9 cellular contexts compared by ENCODE assay signal in genomic region chr3:160707187-160707789, GRCh38. TPM values are rescaled to one million over a fixed set of nuclear protein-coding genes. Genes with fewer than 3 reads are reported as not detected.
DNase-seq lines count a peak whose midpoint lies in the region; ATAC-seq and TF ChIP-seq lines count a peak whose summit lies in the region.
"Had no signal": no experiment of that assay in that cellular context is flagged by ENCODE, and none has a peak within 500 bp of the region (broad histone marks: within the 10 kb centered on the region; RNA-seq: fewer than 3 reads in every experiment).

No MANE protein-coding gene starts in this region.

- H2BK15ac ChIP-seq in H9 (ENCODE audit: low read depth, low read length): no peak overlapping the region

- WGBS in H9 (ENCODE audit: extremely low coverage, insufficient read length, low lambda C conversion rate): no CpG with 5 or more reads among the region's 4 CpGs

- no peaks in the 10 kb centered on the region for H3K79me1 ChIP-seq in H9 (ENCODE audit: insufficient read depth, low read depth, low read length, poor library complexity, severe bottlenecking)

- no peak overlapping the region for H3K23ac ChIP-seq in H9 (ENCODE audit: insufficient read length, low read depth, low read length)

- H3K18ac ChIP-seq in H9 (ENCODE audit: insufficient read length, low read depth, low read length): no peak overlapping the region

- no peaks in the 10 kb centered on the region for H4K20me1 ChIP-seq in H9 (ENCODE audit: control insufficient read depth, insufficient read depth, insufficient read length)
- H4K20me1 ChIP-seq: BLaER1 had no signal

- no peak overlapping the region for H4K91ac ChIP-seq in H9 (ENCODE audit: insufficient read length, low read depth, low read length)

- H3K4me2 ChIP-seq in H9 (ENCODE audit: insufficient read depth, insufficient read length, low read length): no peak overlapping the region
- H3K4me2 ChIP-seq: BLaER1 had no signal

- no peaks in the 10 kb centered on the region for H3K23me2 ChIP-seq in H9 (ENCODE audit: insufficient read length, low read depth, low read length, poor library complexity, severe bottlenecking)

- peak; percentile 52 for DNase-seq in NOMO-1 treated with DMSO at 0.1 percent for 48 hours (lab: John Stamatoyannopoulos, UW; ENCODE audit: unreplicated experiment)
- DNase-seq in NOMO-1 treated with dmso at 0.1 percent for 144 hours (lab: John Stamatoyannopoulos, UW; ENCODE audit: unreplicated experiment): no peak
- no peak for DNase-seq in H9
- peak; percentile 71 for DNase-seq in NCI-H1694 (lab: John Stamatoyannopoulos, UW)
- no peak for DNase-seq in T-helper 17 cell

- no peaks in the 10 kb centered on the region for H3K27me3 ChIP-seq in H9 (ENCODE audit: insufficient read depth, low read length)
- H3K27me3 ChIP-seq: BLaER1 had no signal

- peaks cover 3% of the 10 kb centered on the region; the same call in 1 of the 2 replicates for H3K4me1 ChIP-seq in H9 (ENCODE audit: insufficient read depth, low read length)
- H3K4me1 ChIP-seq: BLaER1 had no signal

- H2BK120ac ChIP-seq in H9 (ENCODE audit: low read depth, low read length, poor library complexity, severe bottlenecking): no peak overlapping the region

- H3K9me3 ChIP-seq in H9 (ENCODE audit: control insufficient read depth, low read depth, low read length): no peaks in the 10 kb centered on the region
- no peaks in the 10 kb centered on the region for H3K9me3 ChIP-seq in T-helper 17 cell (ENCODE audit: control insufficient read depth, low read length, poor library complexity, severe bottlenecking)

- no peak overlapping the region for H3K56ac ChIP-seq in H9 (ENCODE audit: insufficient read length, low read depth, low read length)

- no peak overlapping the region for H2AFZ ChIP-seq in H9 (ENCODE audit: low read length)

- no peak overlapping the region for H2BK20ac ChIP-seq in H9 (ENCODE audit: low read depth, low read length, poor library complexity, severe bottlenecking)

- no peak overlapping the region for H2BK12ac ChIP-seq in H9 (ENCODE audit: insufficient read length, low read depth, low read length)

- H3K4me3 Mint-ChIP-seq in H9 (no peak overlapping the region), T-helper 17 cell (no peak overlapping the region), nephron (no peak overlapping the region)

- peaks cover 19% of the 10 kb centered on the region in 2 experiments for H3K4me1 Mint-ChIP-seq in H9
- H3K4me1 Mint-ChIP-seq in T-helper 17 cell: no peaks in the 10 kb centered on the region
- no peaks in the 10 kb centered on the region for H3K4me1 Mint-ChIP-seq in nephron

- no peak overlapping the region for H4K5ac ChIP-seq in H9 (ENCODE audit: insufficient read length, low read depth, low read length)

- H3T11ph ChIP-seq in H9 (ENCODE audit: low read length): no peak overlapping the region

- no peaks in the 10 kb centered on the region; the same call in 1 of the 2 replicates for H3K27me3 Mint-ChIP-seq in H9 (ENCODE audit: low read depth)
- peaks cover 58% of the 10 kb centered on the region for H3K27me3 Mint-ChIP-seq in T-helper 17 cell
- no peaks in the 10 kb centered on the region for H3K27me3 Mint-ChIP-seq in nephron (ENCODE audit: low read depth)

- TF ChIP-seq CTCF in H9 (conservative IDR thresholded peaks at IDR 0.05) (peak; percentile 73), nephron (IDR thresholded peaks at IDR 0.05; ENCODE audit: unreplicated experiment in 3 of 3) (peak; percentile 66 to 79 (median 71))

- no peak overlapping the region for H3K27ac ChIP-seq in H9 (ENCODE audit: insufficient read length, low read depth, low read length)
- H3K27ac ChIP-seq: BLaER1 had no signal

- no peaks in the 10 kb centered on the region for H3K79me2 ChIP-seq in H9 (ENCODE audit: insufficient read depth, low read length)

- H3K36me3 Mint-ChIP-seq in H9 (ENCODE audit: insufficient read depth in 1 of 3, low read depth in 3 of 3): no peaks in the 10 kb centered on the region
- H3K36me3 Mint-ChIP-seq in T-helper 17 cell (ENCODE audit: low read depth): no peaks in the 10 kb centered on the region
- no peaks in the 10 kb centered on the region for H3K36me3 Mint-ChIP-seq in nephron (ENCODE audit: low read depth)

- H2BK5ac ChIP-seq in H9 (ENCODE audit: insufficient read length, low read length): no peak overlapping the region

- no peak overlapping the region for H3K9ac ChIP-seq in H9 (ENCODE audit: extremely low read depth, insufficient read length, low read length)
- H3K9ac ChIP-seq: BLaER1 had no signal

- ATAC-seq in T-helper 17 cell: peak; percentile 67
- peak; percentile 55 for ATAC-seq in esophagus mucosa
- ATAC-seq in GM19023 (IDR thresholded peaks at IDR 0.05; ENCODE audit: unreplicated experiment): no peak

- H4K8ac ChIP-seq in H9 (replicated peaks; ENCODE audit: insufficient read length, low read depth, low read length): no peak overlapping the region

- H3K9me3 Mint-ChIP-seq in H9: no peaks in the 10 kb centered on the region
- H3K9me3 Mint-ChIP-seq in nephron: no peaks in the 10 kb centered on the region

- H3K4ac ChIP-seq in H9 (ENCODE audit: low read depth, low read length): no peak overlapping the region

- H2AK5ac ChIP-seq in H9 (ENCODE audit: insufficient read length, low read length): no peak overlapping the region

- H3K27ac Mint-ChIP-seq in H9 (no peak overlapping the region), T-helper 17 cell (no peak overlapping the region), nephron (no peak overlapping the region)

- no peak overlapping the region for H3K14ac ChIP-seq in H9 (ENCODE audit: insufficient read depth, low read length)

RNA-seq across cellular contexts. Expression of gene ARL14, which starts 30.3 kb away (rescaled TPM):
- total RNA-seq in H9 (2021) (not detected in 2 replicates), T-helper 17 cell (not detected), esophagus mucosa (0.32 TPM)

RNA-seq across cellular contexts. Expression of gene PPM1L, which starts 48.7 kb away (rescaled TPM):
- total RNA-seq in H9 (2021) (7.3 and 7.9 TPM in 2 replicates), T-helper 17 cell (10 to 100 TPM in 1 of 2 donors, 1 to 10 TPM in 1; 3.5 to 14.6 TPM), esophagus mucosa (11.3 TPM)

Comparison
In these comparisons a context has a peak if more than half of its experiments do, and no peak if none do; other contexts are left out.
1. DNase-seq: peak in NOMO-1 treated with DMSO at 0.1 percent for 48 hours (single experiment) and NCI-H1694 (single experiment); none in NOMO-1 treated with dmso at 0.1 percent for 144 hours (single experiment), H9 (single experiment) and T-helper 17 cell (0 of 3).